Comparison of ENCODE assay signal across 13 cellular contexts in the genomic region with DNA sequence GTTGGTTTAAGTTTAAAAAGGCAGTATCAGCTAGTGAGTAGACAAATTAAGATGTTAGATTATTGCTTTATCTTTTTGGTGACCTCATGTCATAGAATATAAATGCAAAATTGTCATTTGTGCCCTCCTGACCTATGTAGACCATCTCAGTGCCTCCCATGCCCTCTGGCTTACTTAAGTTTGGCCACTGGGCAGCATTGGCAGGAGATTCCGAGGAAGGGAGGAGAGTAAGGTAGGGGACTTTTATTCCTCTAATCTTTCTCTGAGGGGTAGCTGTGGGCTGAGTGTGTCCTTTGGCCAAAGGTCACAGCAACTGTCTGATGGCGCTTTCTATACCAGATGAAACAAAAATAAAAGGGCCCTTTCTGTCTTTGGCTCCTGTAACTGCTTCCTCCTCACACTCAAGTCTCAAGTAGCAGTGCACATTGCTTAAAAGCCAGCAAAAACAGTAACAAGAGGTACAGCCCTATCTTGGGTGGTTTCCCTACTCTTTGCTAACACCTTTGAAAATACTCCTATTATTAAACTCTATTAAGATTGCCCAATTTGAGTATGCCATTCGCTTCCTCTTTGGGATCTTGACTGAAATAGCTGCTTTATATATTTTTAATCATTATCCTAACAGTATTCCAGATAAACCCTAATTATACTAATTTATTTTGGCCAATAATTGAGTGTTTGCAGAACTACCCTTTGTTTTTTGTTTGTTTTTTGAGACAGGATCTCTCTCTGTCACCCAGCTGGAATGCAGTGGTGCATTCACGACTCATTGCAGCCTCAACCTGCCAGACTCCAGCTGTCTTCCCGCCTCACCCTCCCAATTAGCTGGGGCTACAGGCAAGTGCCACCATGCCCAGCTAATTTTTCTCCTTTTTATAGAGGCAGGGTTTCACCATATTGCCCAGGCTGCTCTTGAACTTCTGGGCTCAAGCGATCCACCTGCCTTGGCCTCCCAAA. TPM values are rescaled to one million over a fixed set of nuclear protein-coding genes. Genes with fewer than 3 reads are reported as not detected.
DNase-seq lines count a peak whose midpoint lies in the region; ATAC-seq and TF ChIP-seq lines count a peak whose summit lies in the region.
"Had no signal": no experiment of that assay in that cellular context is flagged by ENCODE, and none has a peak within 500 bp of the region (broad histone marks: within the 10 kb centered on the region; RNA-seq: fewer than 3 reads in every experiment).

No MANE protein-coding gene starts in this region.

- no peaks in the 10 kb centered on the region for H3K36me3 ChIP-seq in thyroid gland

- H3K9me3 ChIP-seq in thyroid gland, result no peaks in the 10 kb centered on the region

- no peak overlapping the region for H3K4me3 ChIP-seq in thyroid gland (replicated peaks in 1 of 3)

- peaks cover 7% of the 10 kb centered on the region for H3K4me1 Mint-ChIP-seq in endothelial cell (ENCODE audit: unreplicated experiment)
- H3K4me1 Mint-ChIP-seq: stimulated activated effector memory CD8-positive, alpha-beta T cell treated with anti-CD3 and anti-CD28 coated beads, Interleukin-12 subunit alpha, Interleukin-12 subunit beta, amount 100 ng/mL, for 72 hours had no signal

- intact Hi-C loops in thyroid gland (cut with DNase I), result no loop called here

- H3K36me3 Mint-ChIP-seq in endothelial cell (ENCODE audit: low read depth, unreplicated experiment), result peaks cover 4% of the 10 kb centered on the region
- H3K36me3 Mint-ChIP-seq: natural killer cell had no signal

- H3K4me1 ChIP-seq in thyroid gland, result peaks cover 25 to 28% of the 10 kb centered on the region in 2 donors

- no peak for TF ChIP-seq POLR2A in thyroid gland (IDR thresholded peaks at IDR 0.05)

- H3K27ac ChIP-seq in thyroid gland, result peak overlapping the region; percentile 57 to 66 (median 58)

- DNase-seq in NCI-H510A treated with DMSO at 0.1 percent for 48 hours (lab: John Stamatoyannopoulos, UW) (peak; percentile 8), NCI-H510A (lab: John Stamatoyannopoulos, UW) (no peak), NCI-H2196 treated with DMSO at 0.1 percent for 48 hours (lab: John Stamatoyannopoulos, UW; ENCODE audit: unreplicated experiment) (peak; percentile 40), endothelial cell (ENCODE audit: low spot score) (no peak), thyroid gland (peak; percentile 9 to 24)
- DNase-seq in stimulated activated CD4-positive, alpha-beta T cell treated with anti-CD3 and anti-CD28 coated beads, Interleukin-4, amount 100 ng/mL, for 4 hours, result no peak
- DNase-seq: effector memory CD4-positive, alpha-beta T cell; hippocampal formation; natural killer cell; NCI-H1092 treated with DMSO at 0.1 percent for 48 hours had no signal

- no peak overlapping the region for H3K4me3 Mint-ChIP-seq in endothelial cell (ENCODE audit: unreplicated experiment)
- H3K4me3 Mint-ChIP-seq: natural killer cell; stimulated activated effector memory CD8-positive, alpha-beta T cell treated with anti-CD3 and anti-CD28 coated beads, Interleukin-12 subunit alpha, Interleukin-12 subunit beta, amount 100 ng/mL, for 72 hours had no signal

- H3K27ac Mint-ChIP-seq in endothelial cell (ENCODE audit: unreplicated experiment), result peak overlapping the region; percentile 50
- H3K27ac Mint-ChIP-seq: natural killer cell; stimulated activated effector memory CD8-positive, alpha-beta T cell treated with anti-CD3 and anti-CD28 coated beads, Interleukin-12 subunit alpha, Interleukin-12 subunit beta, amount 100 ng/mL, for 72 hours had no signal

- 62 to 64% methylated on average over 6 of the region's 6 CpGs for WGBS in thyroid gland, 2 donors

- no peak for TF ChIP-seq CTCF in endothelial cell (IDR thresholded peaks at IDR 0.05; ENCODE audit: unreplicated experiment)
- no peak for TF ChIP-seq CTCF in thyroid gland (IDR thresholded peaks at IDR 0.05)

- no peaks in the 10 kb centered on the region for H3K9me3 Mint-ChIP-seq in endothelial cell (ENCODE audit: unreplicated experiment)
- H3K9me3 Mint-ChIP-seq: natural killer cell; stimulated activated effector memory CD8-positive, alpha-beta T cell treated with anti-CD3 and anti-CD28 coated beads, Interleukin-12 subunit alpha, Interleukin-12 subunit beta, amount 100 ng/mL, for 72 hours had no signal

- no peaks in the 10 kb centered on the region for H3K27me3 Mint-ChIP-seq in endothelial cell (ENCODE audit: unreplicated experiment)

- ATAC-seq in HG03565 (IDR thresholded peaks at IDR 0.05; ENCODE audit: unreplicated experiment) (no peak), GM18511 (IDR thresholded peaks at IDR 0.05; ENCODE audit: unreplicated experiment) (no peak)
- ATAC-seq: natural killer cell; stimulated activated effector memory CD8-positive, alpha-beta T cell treated with anti-CD3 and anti-CD28 coated beads, Interleukin-12 subunit alpha, Interleukin-12 subunit beta, amount 100 ng/mL, for 72 hours had no signal

- H3K27me3 ChIP-seq in thyroid gland, result no peaks in the 10 kb centered on the region

RNA-seq across cellular contexts. Expression of a gene that starts 56.5 kb away (rescaled TPM):
- total RNA-seq in endothelial cell (ENCODE audit: unreplicated experiment), result 0.15 TPM
- 1 to 10 TPM in 2 of 4 donors, under 1 TPM in 1, not detected in 1; 0.94 to 2.2 (median 2.1) TPM for total RNA-seq in thyroid gland

Comparison
In these comparisons a context has a peak if more than half of its experiments do, and no peak if none do; other contexts are left out.
1. DNase-seq: peak in NCI-H510A treated with DMSO at 0.1 percent for 48 hours (single experiment), NCI-H2196 treated with DMSO at 0.1 percent for 48 hours (single experiment) and thyroid gland (2 of 2); none in NCI-H510A (single experiment), endothelial cell (single experiment) and stimulated activated CD4-positive, alpha-beta T cell treated with anti-CD3 and anti-CD28 coated beads, Interleukin-4, amount 100 ng/mL, for 4 hours (0 of 2).